In the genomic region with DNA sequence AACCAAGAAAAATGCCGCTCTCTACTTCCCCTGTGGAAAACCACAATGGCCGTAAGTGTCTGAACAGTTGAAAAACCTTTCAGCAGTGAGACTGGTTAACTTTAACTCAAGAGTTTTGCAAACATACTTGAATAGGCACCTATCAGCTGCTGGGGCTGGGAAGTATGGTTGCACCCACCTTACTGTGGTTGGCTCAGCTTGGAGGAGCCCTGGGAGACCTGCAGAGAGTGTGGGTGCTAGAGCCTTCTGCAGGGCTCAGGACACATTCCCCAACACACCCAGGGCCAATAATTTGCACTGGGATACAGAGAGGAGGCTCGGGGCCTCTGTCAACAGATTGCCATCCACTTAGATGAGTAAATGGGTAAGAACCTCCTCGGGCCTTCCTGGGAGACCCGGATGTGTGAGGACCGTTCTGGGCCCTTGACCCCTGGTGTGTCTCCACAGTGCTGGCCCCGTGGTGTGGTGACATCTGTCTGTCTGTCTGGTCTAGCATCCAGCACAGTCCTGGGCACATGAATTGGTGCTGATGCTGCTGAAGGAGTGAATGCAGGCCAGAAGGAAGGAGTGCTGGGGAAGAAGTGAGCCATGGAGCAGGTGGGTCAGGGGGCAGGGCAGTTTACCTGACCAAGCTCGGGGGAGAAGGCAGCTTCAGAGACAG, we compare ENCODE assay signal across 30 cellular contexts. TPM values are rescaled to one million over a fixed set of nuclear protein-coding genes. Genes with fewer than 3 reads are reported as not detected.
"Had no signal": no experiment of that assay in that cellular context is flagged by ENCODE, and none has a peak within 500 bp of the region (broad histone marks: within the 10 kb centered on the region; RNA-seq: fewer than 3 reads in every experiment).

No MANE protein-coding gene starts in this region.

- ATAC-seq: activated CD8-positive, alpha-beta T cell treated with anti-CD3 and anti-CD28 coated beads, Interleukin-2, amount 10 ng/mL, durations not matched to agents 7 days and 5 days; left lobe of liver; T-cell had no signal

- H3K9me3 Mint-ChIP-seq: activated naive CD4-positive, alpha-beta T cell treated with anti-CD3 and anti-CD28 coated beads, Interleukin-2, amount 50 U/mL, for 24 hours; activated T-helper 1 cell treated with anti-CD3 and anti-CD28 coated beads, Interleukin-12 subunit alpha, Interleukin-12 subunit beta, Interleukin-2, Interleukin-4 antibody, amounts not matched to agents 30 ng/mL and 10 ng/mL and 1 ng/mL, durations not matched to agents 14 hours and 24 hours and 36 hours; stimulated activated effector memory CD8-positive, alpha-beta T cell treated with anti-CD3 and anti-CD28 coated beads, Interleukin-12 subunit alpha, Interleukin-12 subunit beta, amount 100 ng/mL, for 72 hours; stimulated activated naive CD8-positive, alpha-beta T cell treated with anti-CD3 and anti-CD28 coated beads, Interleukin-15, amount 100 ng/mL, for 72 hours; T-cell; T-helper 2 cell treated with Interferon-gamma antibody and Interleukin-4, amounts not matched to agents 5 μg/mL and 100 μg/mL, for 36 hours had no signal

- FAIRE-seq: small intestine, TTC549 had no signal

- H3K4me1 Mint-ChIP-seq: activated naive CD4-positive, alpha-beta T cell treated with anti-CD3 and anti-CD28 coated beads, Interleukin-2, amount 50 U/mL, for 24 hours; brain; nephron had no signal

- H3K4me3 ChIP-seq: tibial artery, vagina had no signal

- H3K36me3 Mint-ChIP-seq: brain; stimulated activated effector memory CD8-positive, alpha-beta T cell treated with anti-CD3 and anti-CD28 coated beads, Interleukin-12 subunit alpha, Interleukin-12 subunit beta, amount 100 ng/mL, for 72 hours; T-cell had no signal

- DNase-seq: activated CD4-positive, alpha-beta T cell treated with anti-CD3 and anti-CD28 coated beads for 1 hour; activated CD4-positive, alpha-beta T cell treated with anti-CD3 and anti-CD28 coated beads, Interleukin-2, amount 50 U/mL, for 1 hour; activated CD8-positive, alpha-beta T cell treated with anti-CD3 and anti-CD28 coated beads, Interleukin-2, amount 10 ng/mL, durations not matched to agents 7 days and 5 days; activated gamma-delta T cell treated with Interleukin-2 at 50 U/mL for 16 hours; anterior cingulate cortex; effector CD4-positive, alpha-beta T cell; foreskin melanocyte; stimulated activated naive CD8-positive, alpha-beta T cell treated with anti-CD3 and anti-CD28 coated beads, Interleukin-15, amount 100 ng/mL, for 72 hours; T-cell; tibial artery had no signal

- H3K27me3 Mint-ChIP-seq: brain had no signal

- H3K27me3 ChIP-seq: tibial artery, vagina had no signal

- H3K27ac Mint-ChIP-seq: activated CD8-positive, alpha-beta T cell treated with anti-CD3 and anti-CD28 coated beads, Interleukin-2, amount 10 ng/mL, durations not matched to agents 7 days and 5 days; activated naive CD4-positive, alpha-beta T cell treated with anti-CD3 and anti-CD28 coated beads, Interleukin-2, amount 50 U/mL, for 24 hours; activated T-helper 1 cell treated with anti-CD3 and anti-CD28 coated beads, Interleukin-12 subunit alpha, Interleukin-12 subunit beta, Interleukin-2, Interleukin-4 antibody, amounts not matched to agents 30 ng/mL and 10 ng/mL and 1 ng/mL, durations not matched to agents 14 hours and 24 hours and 36 hours; stimulated activated effector memory CD8-positive, alpha-beta T cell treated with anti-CD3 and anti-CD28 coated beads, Interleukin-12 subunit alpha, Interleukin-12 subunit beta, amount 100 ng/mL, for 72 hours; T-cell; T-helper 2 cell treated with Interferon-gamma antibody and Interleukin-4, amounts not matched to agents 5 μg/mL and 100 μg/mL, for 36 hours had no signal

- H3K36me3 ChIP-seq: tibial artery, vagina, WERI-Rb-1 had no signal

- H3K27ac ChIP-seq: tibial artery, vagina, WERI-Rb-1 had no signal

- H3K9me3 ChIP-seq: tibial artery, vagina had no signal

- H3K4me3 Mint-ChIP-seq: activated CD8-positive, alpha-beta T cell treated with anti-CD3 and anti-CD28 coated beads, Interleukin-2, amount 10 ng/mL, durations not matched to agents 7 days and 5 days; activated naive CD4-positive, alpha-beta T cell treated with anti-CD3 and anti-CD28 coated beads, Interleukin-2, amount 50 U/mL, for 24 hours; activated T-helper 1 cell treated with anti-CD3 and anti-CD28 coated beads, Interleukin-12 subunit alpha, Interleukin-12 subunit beta, Interleukin-2, Interleukin-4 antibody, amounts not matched to agents 30 ng/mL and 10 ng/mL and 1 ng/mL, durations not matched to agents 14 hours and 24 hours and 36 hours; stimulated activated effector memory CD8-positive, alpha-beta T cell treated with anti-CD3 and anti-CD28 coated beads, Interleukin-12 subunit alpha, Interleukin-12 subunit beta, amount 100 ng/mL, for 72 hours; T-cell; T-helper 2 cell treated with Interferon-gamma antibody and Interleukin-4, amounts not matched to agents 5 μg/mL and 100 μg/mL, for 36 hours had no signal

- H3K4me1 ChIP-seq: tibial artery, vagina had no signal

RNA-seq across cellular contexts. Expression of gene MAGEA1, which starts 46.5 kb away (rescaled TPM):
- total RNA-seq: activated CD8-positive, alpha-beta T cell treated with anti-CD3 and anti-CD28 coated beads, Interleukin-2, amount 10 ng/mL, durations not matched to agents 7 days and 5 days; activated T-helper 1 cell treated with anti-CD3 and anti-CD28 coated beads, Interleukin-12 subunit alpha, Interleukin-12 subunit beta, Interleukin-2, Interleukin-4 antibody, amounts not matched to agents 30 ng/mL and 10 ng/mL and 1 ng/mL, durations not matched to agents 14 hours and 24 hours and 36 hours; cardiac septum; chondrocyte; kidney epithelial cell; left lobe of liver; mammary epithelial cell; osteoblast; posterior vena cava; renal cortical epithelial cell; sciatic nerve; T-cell; vagina had no signal
- polyA plus RNA-seq: esophagus, mammary epithelial cell, small intestine had no signal
